In the genomic region with DNA sequence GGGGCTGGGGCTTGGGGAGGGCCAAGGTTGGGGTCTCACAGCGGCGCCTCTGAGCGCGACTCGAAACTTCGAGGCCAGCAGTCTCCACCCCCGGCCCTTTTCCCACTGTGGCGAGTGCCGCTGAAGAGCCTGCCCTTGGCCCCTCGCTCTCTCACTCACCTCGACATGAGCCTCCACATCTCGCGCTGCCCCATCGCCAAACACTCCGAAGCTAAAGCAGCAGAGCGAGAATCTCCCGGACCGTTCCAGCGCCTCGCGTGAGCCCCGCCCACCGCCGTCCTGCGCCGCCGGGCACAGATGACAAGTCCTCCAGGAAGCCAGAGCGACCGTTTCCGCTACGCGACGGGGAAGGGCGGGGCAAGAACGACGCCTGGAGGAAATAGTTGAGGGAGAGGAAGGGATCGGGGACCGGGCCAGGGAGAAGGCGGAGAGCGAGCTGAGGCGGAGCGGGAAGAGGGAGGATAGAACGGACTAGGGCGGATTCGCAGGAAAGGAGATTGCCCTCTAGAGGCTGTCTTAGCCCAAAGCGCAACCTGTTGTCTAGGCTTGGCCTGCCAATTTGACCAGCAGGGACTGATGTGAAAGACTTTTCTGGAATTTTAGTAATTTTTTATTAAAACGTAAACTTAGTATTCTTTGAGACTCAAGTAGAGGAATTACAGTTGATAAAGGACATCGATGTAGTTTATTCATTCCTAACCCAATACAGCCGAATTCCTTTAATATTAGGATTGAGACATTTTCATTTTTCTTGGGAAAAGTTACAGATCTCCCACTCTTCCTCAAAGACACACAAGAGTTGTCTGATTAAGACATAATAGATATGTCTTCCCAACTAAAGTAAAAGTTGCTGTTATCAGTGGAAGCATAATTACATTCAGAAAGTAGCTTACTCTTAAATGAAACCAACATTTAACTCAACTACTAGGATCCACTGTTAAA, we compare ENCODE assay signal across 8 cellular contexts. TPM values are rescaled to one million over a fixed set of nuclear protein-coding genes. Genes with fewer than 3 reads are reported as not detected.
A peak's percentile ranks its signal among the peaks of the same experiment; 100 is the strongest.
DNase-seq lines count a peak whose midpoint lies in the region; ATAC-seq and TF ChIP-seq lines count a peak whose summit lies in the region.

A gene with protein sequence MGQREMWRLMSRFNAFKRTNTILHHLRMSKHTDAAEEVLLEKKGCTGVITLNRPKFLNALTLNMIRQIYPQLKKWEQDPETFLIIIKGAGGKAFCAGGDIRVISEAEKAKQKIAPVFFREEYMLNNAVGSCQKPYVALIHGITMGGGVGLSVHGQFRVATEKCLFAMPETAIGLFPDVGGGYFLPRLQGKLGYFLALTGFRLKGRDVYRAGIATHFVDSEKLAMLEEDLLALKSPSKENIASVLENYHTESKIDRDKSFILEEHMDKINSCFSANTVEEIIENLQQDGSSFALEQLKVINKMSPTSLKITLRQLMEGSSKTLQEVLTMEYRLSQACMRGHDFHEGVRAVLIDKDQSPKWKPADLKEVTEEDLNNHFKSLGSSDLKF (minus strand): TSS at position 270 of the 942 bp plus-strand sequence. CDS start 76 bp downstream, at position 194.

- DNase-seq in EL (peak; percentile 100), GM23338 (ENCODE audit: low spot score) (peak; percentile 99), fibroblast of pulmonary artery (ENCODE audit: low read depth) (peak; percentile 99)
- DNase-seq in activated effector memory CD4-positive, alpha-beta T cell treated with Interleukin-2 at 50 U/mL for 16 hours, result peak; percentile 74
- DNase-seq in stimulated activated naive CD8-positive, alpha-beta T cell treated with anti-CD3 and anti-CD28 coated beads, Interleukin-15, amount 100 ng/mL, for 72 hours, result peak; percentile 88 to 92

- no peaks in the 10 kb centered on the region; the same call in 1 of the 2 replicates for H4K20me1 ChIP-seq in GM23338 (replicated peaks; ENCODE audit: insufficient read depth)

- peak; percentile 97 for ATAC-seq in GM23338
- ATAC-seq in stimulated activated naive CD8-positive, alpha-beta T cell treated with anti-CD3 and anti-CD28 coated beads, Interleukin-15, amount 100 ng/mL, for 72 hours, result peak; percentile 94

- H3K27ac ChIP-seq in GM23338 (ENCODE audit: low read depth), result peak within 1 kb of the TSS; percentile 90

- H3K9me3 Mint-ChIP-seq in GM23338 (no peaks in the 10 kb centered on the region), nephron (no peaks in the 10 kb centered on the region)
- H3K9me3 Mint-ChIP-seq in stimulated activated naive CD8-positive, alpha-beta T cell treated with anti-CD3 and anti-CD28 coated beads, Interleukin-15, amount 100 ng/mL, for 72 hours, result no peaks in the 10 kb centered on the region

- peak; percentile 79 for TF ChIP-seq POLR2A in Raji (IDR thresholded peaks at IDR 0.05; ENCODE audit: insufficient read depth, low read depth, low read length)

- H3K4me1 ChIP-seq in GM23338 (ENCODE audit: insufficient read depth), result peaks cover 8% of the 10 kb centered on the region

- TF ChIP-seq CTCF in GM23338 (conservative IDR thresholded peaks at IDR 0.05; ENCODE audit: low read depth in 2 of 2), result peak; percentile 63 to 81
- TF ChIP-seq CTCF in LNCAP (IDR thresholded peaks at IDR 0.05), result peak; percentile 75
- TF ChIP-seq CTCF in fibroblast of pulmonary artery (IDR thresholded peaks at IDR 0.05; ENCODE audit: low read length, missing control alignments), result peak; percentile 89
- TF ChIP-seq CTCF in nephron (IDR thresholded peaks at IDR 0.05; ENCODE audit: unreplicated experiment in 3 of 3), result peak; percentile 77 to 88 (median 82)

- H3K79me2 ChIP-seq in GM23338 (replicated peaks; ENCODE audit: insufficient read depth), result peaks cover 39% of the 10 kb centered on the region

- no peaks in the 10 kb centered on the region for H3K9me2 ChIP-seq in GM23338 (ENCODE audit: insufficient read depth)

- peak within 1 kb of the TSS; percentile 98 for H3K4me2 ChIP-seq in GM23338

- H3K4me3 Mint-ChIP-seq in GM23338, result peak within 1 kb of the TSS; percentile 98
- H3K4me3 Mint-ChIP-seq in nephron, result peak within 1 kb of the TSS; percentile 94 to 99 (median 97)
- peak within 1 kb of the TSS; percentile 92 to 99 for H3K4me3 Mint-ChIP-seq in stimulated activated naive CD8-positive, alpha-beta T cell treated with anti-CD3 and anti-CD28 coated beads, Interleukin-15, amount 100 ng/mL, for 72 hours

- H3K27ac Mint-ChIP-seq in GM23338 (peak within 1 kb of the TSS; percentile 85), nephron (peak within 1 kb of the TSS; percentile 79 to 94 (median 90))
- peak within 1 kb of the TSS; percentile 93 to 95 for H3K27ac Mint-ChIP-seq in stimulated activated naive CD8-positive, alpha-beta T cell treated with anti-CD3 and anti-CD28 coated beads, Interleukin-15, amount 100 ng/mL, for 72 hours

- H3K4me1 Mint-ChIP-seq in GM23338 (peaks cover 17% of the 10 kb centered on the region), nephron (peaks cover 38% of the 10 kb centered on the region)
- H3K4me1 Mint-ChIP-seq in stimulated activated naive CD8-positive, alpha-beta T cell treated with anti-CD3 and anti-CD28 coated beads, Interleukin-15, amount 100 ng/mL, for 72 hours, result peaks cover 48% of the 10 kb centered on the region

- H3K36me3 Mint-ChIP-seq in GM23338 (ENCODE audit: low read depth) (no peaks in the 10 kb centered on the region), nephron (ENCODE audit: low read depth) (peaks cover 5% of the 10 kb centered on the region)

- H3K27me3 Mint-ChIP-seq in GM23338 (ENCODE audit: insufficient read depth, low read depth, poor library complexity), result peaks cover 4% of the 10 kb centered on the region
- H3K27me3 Mint-ChIP-seq in nephron (ENCODE audit: low read depth), result no peaks in the 10 kb centered on the region
- H3K27me3 Mint-ChIP-seq in stimulated activated naive CD8-positive, alpha-beta T cell treated with anti-CD3 and anti-CD28 coated beads, Interleukin-15, amount 100 ng/mL, for 72 hours, result no peaks in the 10 kb centered on the region

- H3K27me3 ChIP-seq in GM23338 (ENCODE audit: insufficient read depth), result no peaks in the 10 kb centered on the region

- H3K36me3 ChIP-seq in GM23338 (ENCODE audit: insufficient read depth), result no peaks in the 10 kb centered on the region

- H2AFZ ChIP-seq in GM23338, result peak within 1 kb of the TSS; percentile 98

- H3K4me3 ChIP-seq in GM23338, result peak within 1 kb of the TSS; percentile 93
- H3K4me3 ChIP-seq in fibroblast of pulmonary artery (replicated peaks; ENCODE audit: low read depth, low read length), result peak within 1 kb of the TSS; percentile 73

- H3F3A ChIP-seq in GM23338 (replicated peaks; ENCODE audit: low read depth), result 0 out of 2 replicates have a peak, but pooled peaks cover 4% of the 10 kb centered on the region

TF ChIP-seq in GM23338, 12 proteins besides CTCF, POLR2A, EP300 and RAD21 (continues in another document):
- no peak for TF ChIP-seq ZNF114 (CRISPR knock-in tag; IDR thresholded peaks at IDR 0.05)
- TF ChIP-seq, protein P1, sequence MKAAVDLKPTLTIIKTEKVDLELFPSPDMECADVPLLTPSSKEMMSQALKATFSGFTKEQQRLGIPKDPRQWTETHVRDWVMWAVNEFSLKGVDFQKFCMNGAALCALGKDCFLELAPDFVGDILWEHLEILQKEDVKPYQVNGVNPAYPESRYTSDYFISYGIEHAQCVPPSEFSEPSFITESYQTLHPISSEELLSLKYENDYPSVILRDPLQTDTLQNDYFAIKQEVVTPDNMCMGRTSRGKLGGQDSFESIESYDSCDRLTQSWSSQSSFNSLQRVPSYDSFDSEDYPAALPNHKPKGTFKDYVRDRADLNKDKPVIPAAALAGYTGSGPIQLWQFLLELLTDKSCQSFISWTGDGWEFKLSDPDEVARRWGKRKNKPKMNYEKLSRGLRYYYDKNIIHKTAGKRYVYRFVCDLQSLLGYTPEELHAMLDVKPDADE (IDR thresholded peaks at IDR 0.05), result peak; percentile 85
- no peak for TF ChIP-seq EZH2 (IDR thresholded peaks at IDR 0.05; ENCODE audit: low read depth, unreplicated experiment)
- no peak for TF ChIP-seq ZNF331 (CRISPR knock-in tag; IDR thresholded peaks at IDR 0.05; ENCODE audit: low read depth)
- TF ChIP-seq NANOG (IDR thresholded peaks at IDR 0.05; ENCODE audit: borderline replicate concordance), result 0 out of 2 replicates have a peak, but pooled peaks have one; percentile 26
- peak; percentile 77 for TF ChIP-seq CREB1 (CRISPR knock-in tag; IDR thresholded peaks at IDR 0.05; ENCODE audit: low read depth)
- no peak for TF ChIP-seq EZH2phosphoT487 (IDR thresholded peaks at IDR 0.05; ENCODE audit: unreplicated experiment)

RNA-seq across cellular contexts. Expression of the gene that starts here (rescaled TPM):
- 25.7 and 25.8 TPM in 2 replicates for total RNA-seq in GM23338 (2014; rRNA removed; shearing (Covaris generic))
- polyA plus RNA-seq in GM23338 (2016; fragmentation: Nextera tagmentation; extraction: Ambion mirVana), result 37.7 and 42.3 TPM in 2 replicates

Comparison
In these comparisons a context has a peak if more than half of its experiments do, and no peak if none do; other contexts are left out.
1. Peak in every context shown above with its lines: DNase-seq, ATAC-seq, H3K4me3 ChIP-seq and H3K27ac ChIP-seq.